In genomic region chr13:78608254-78608704, GRCh38 we compare ENCODE assay signal across 8 cellular contexts. TPM values are rescaled to one million over a fixed set of nuclear protein-coding genes. Genes with fewer than 3 reads are reported as not detected.
DNase-seq lines count a peak whose midpoint lies in the region; ATAC-seq, FAIRE-seq and TF ChIP-seq lines count a peak whose summit lies in the region.

No MANE protein-coding gene starts in this region.

- H2AFZ ChIP-seq in GM12878 (ENCODE audit: control insufficient read depth, low read depth, low read length) = no peak overlapping the region

- H3K27me3 ChIP-seq in heart left ventricle (peaks cover 60 to 91% (median 70%) of the 10 kb centered on the region in 9 donors), GM12878 (replicated peaks in 1 of 2; ENCODE audit: control insufficient read depth in 2 of 2, insufficient read depth in 2 of 2, low read length in 1 of 2) (peaks cover 17 to 44% of the 10 kb centered on the region in 2 experiments), upper lobe of right lung (peaks cover 80% of the 10 kb centered on the region), WERI-Rb-1 (ENCODE audit: insufficient read depth, low read depth, severe bottlenecking) (no peaks in the 10 kb centered on the region)

- FAIRE-seq in GM12878 (lab: Jason Lieb, UNC) = no peak

- H3K4me1 Mint-ChIP-seq in memory B cell = peaks cover 29% of the 10 kb centered on the region

- H3K9me3 ChIP-seq in heart left ventricle = no peaks in the 10 kb centered on the region
- H3K9me3 ChIP-seq in GM12878 (replicated peaks; ENCODE audit: control insufficient read depth, insufficient read depth, low read length) = no peaks in the 10 kb centered on the region; the same call in 2 of the 3 replicates
- H3K9me3 ChIP-seq in upper lobe of right lung = no peaks in the 10 kb centered on the region
- H3K9me3 ChIP-seq in WERI-Rb-1 (ENCODE audit: severe bottlenecking) = no peaks in the 10 kb centered on the region

- H3K4me3 ChIP-seq in heart left ventricle (peak overlapping the region; percentile 26 to 61 (median 53)), GM12878 (peak overlapping the region; percentile 64; the same call in 1 of the 2 replicates), upper lobe of right lung (peak overlapping the region; percentile 56), WERI-Rb-1 (ENCODE audit: low read depth, low read length) (no peak overlapping the region)

- H3K27ac ChIP-seq in heart left ventricle (no peak overlapping the region), GM12878 (ENCODE audit: control insufficient read depth, insufficient read depth) (no peak overlapping the region), upper lobe of right lung (no peak overlapping the region), WERI-Rb-1 (no peak overlapping the region)

- H3K27me3 Mint-ChIP-seq in memory B cell = peaks cover 31% of the 10 kb centered on the region

- POLR2A ChIA-PET in GM12878 (lab: Charles Lee) = no interaction called here

- 9 to 15% (median 13%) methylated on average over 10 to 16 of the region's 16 CpGs for WGBS in heart left ventricle, 4 donors
- 42% methylated on average over 16 of the region's 16 CpGs for WGBS in GM12878 (ENCODE audit: insufficient coverage, insufficient replicate concordance, low lambda C conversion rate, missing lambda C conversion rate)

- intact Hi-C loops in heart left ventricle (cut with DNase I) (loop anchor here in 7 of 10 donors (5.0 to 10.0 kb wide), 4 partner anchors 44 to 54 kb away; partner anchors contain the start of gene OBI1 (in 5 of the 7)), Right ventricle myocardium inferior (cut with DNase I) (loop anchor here (10.0 kb wide), 1 partner anchor 47 kb away; the partner anchor contains the start of gene OBI1), GM12878 (cut with micrococcal nuclease; ENCODE audit: unreplicated experiment) (no loop called here), upper lobe of right lung (cut with DNase I) (no loop called here)

- H4K20me1 ChIP-seq in GM12878 (ENCODE audit: control insufficient read depth, insufficient read depth) = peaks cover 2% of the 10 kb centered on the region; the same call in 1 of the 2 replicates

- H3K9me3 Mint-ChIP-seq in memory B cell = no peaks in the 10 kb centered on the region

- H3K79me2 ChIP-seq in GM12878 (ENCODE audit: control insufficient read depth, insufficient read depth, low read length) = no peaks in the 10 kb centered on the region

- in situ Hi-C loops in GM12878 (cut with MboI) = no loop called here

- BruUV-seq in GM12878 (replicated peaks; lab: Mats Ljungman, UMichigan) = no TSS peak

- H3K9ac ChIP-seq in GM12878 (ENCODE audit: control insufficient read depth, insufficient read depth, low read length) = no peak overlapping the region

- SMC1A ChIA-PET in GM12878 (lab: Charles Lee; ENCODE audit: uncharacterized antibody, unreplicated experiment) = no interaction called here

- no peak for TF ChIP-seq RAD21 in GM12878 (IDR thresholded peaks at IDR 0.05; ENCODE audit: insufficient read depth, low read depth, low read length)

- CTCF ChIA-PET in GM12878 (lab: Yijun Ruan, JAX) = no interaction called here

- no peak overlapping the region for H3K27ac Mint-ChIP-seq in memory B cell

- DNase-seq in heart left ventricle (no peak), Right ventricle myocardium inferior (ENCODE audit: missing footprints) (no peak), GM12878 (ENCODE audit: low read depth, low spot score) (no peak), memory B cell (ENCODE audit: low spot score in 2 of 2) (no peak), upper lobe of right lung (no peak), NCI-H1417 treated with DMSO at 0.1 percent for 48 hours (lab: John Stamatoyannopoulos, UW) (no peak), WERI-Rb-1 (no peak)

- no peak for TF ChIP-seq CTCF in heart left ventricle (IDR thresholded peaks at IDR 0.05)
- no peak for TF ChIP-seq CTCF in GM12878 (IDR thresholded peaks at IDR 0.05 in 2 of 3, conservative IDR thresholded peaks at IDR 0.05 in 1 of 3; ENCODE audit: control insufficient read depth in 2 of 3, extremely low read depth in 1 of 3, insufficient read depth in 1 of 3, low read depth in 3 of 3, low read length in 3 of 3)
- TF ChIP-seq CTCF in upper lobe of right lung (IDR thresholded peaks at IDR 0.05) = no peak
- TF ChIP-seq CTCF in WERI-Rb-1 (IDR thresholded peaks at IDR 0.05; ENCODE audit: low read depth, low read length) = no peak

- no peaks in the 10 kb centered on the region for H3K36me3 Mint-ChIP-seq in memory B cell

- TF ChIP-seq POLR2A in heart left ventricle (IDR thresholded peaks at IDR 0.05) (no peak), GM12878 (IDR thresholded peaks at IDR 0.05; ENCODE audit: low read depth, low read length) (no peak)

- H3K4me2 ChIP-seq in GM12878 (ENCODE audit: control insufficient read depth, insufficient read depth) = peak overlapping the region; percentile 92

- no peak for TF ChIP-seq EP300 in GM12878 (IDR thresholded peaks at IDR 0.05; ENCODE audit: borderline replicate concordance in 1 of 2, control insufficient read depth in 1 of 2, low read depth in 2 of 2, low read length in 2 of 2)

- RAD21 ChIA-PET in GM12878 (lab: Charles Lee; ENCODE audit: unreplicated experiment) = no interaction called here

- H3K4me1 ChIP-seq in heart left ventricle (peaks cover 4 to 45% (median 23%) of the 10 kb centered on the region in 12 donors), GM12878 (ENCODE audit: control insufficient read depth, insufficient read depth, low read length) (no peaks in the 10 kb centered on the region; the same call in 1 of the 2 replicates), upper lobe of right lung (peaks cover 33% of the 10 kb centered on the region)

- H3K4me3 Mint-ChIP-seq in memory B cell = peak overlapping the region; percentile 64

- ATAC-seq in heart left ventricle (no peak), Right ventricle myocardium inferior (no peak), GM12878 (no peak), memory B cell (ENCODE audit: low read depth) (no peak), upper lobe of right lung (no peak), GM21515 (IDR thresholded peaks at IDR 0.05; ENCODE audit: unreplicated experiment) (no peak)

- H3K36me3 ChIP-seq in heart left ventricle (no peaks in the 10 kb centered on the region), GM12878 (ENCODE audit: control insufficient read depth in 2 of 2, insufficient read depth in 2 of 2, low read length in 1 of 2) (no peaks in the 10 kb centered on the region), upper lobe of right lung (no peaks in the 10 kb centered on the region), WERI-Rb-1 (no peaks in the 10 kb centered on the region)

TF ChIP-seq in GM12878, 131 proteins besides CTCF, POLR2A, EP300 and RAD21:
- 0 out of 2 replicates have a peak, but pooled peaks have one; percentile 48 for TF ChIP-seq EZH2 (IDR thresholded peaks at IDR 0.05; ENCODE audit: borderline replicate concordance, control insufficient read depth, low read depth, low read length)
- no peak for TF ChIP-seq CBX3 (IDR thresholded peaks at IDR 0.05; ENCODE audit: borderline replicate concordance, low read depth)
- TF ChIP-seq ZNF384 (IDR thresholded peaks at IDR 0.05; ENCODE audit: borderline replicate concordance, low read depth, low read length) = no peak
- TF ChIP-seq ZZZ3 (IDR thresholded peaks at IDR 0.05; ENCODE audit: control insufficient read depth, insufficient read length, low read depth) = no peak

RNA-seq across cellular contexts. Expression of gene POU4F1, which starts 4.9 kb away (rescaled TPM):
- total RNA-seq in heart left ventricle (under 1 TPM in 1 of 9 donors, not detected in 8; 0.04 TPM), Right ventricle myocardium inferior (not detected), GM12878 (2014; rRNA removed) (not detected in 2 replicates), GM12878 (2014; rRNA removed; fragmentation: Illumina TruSeq; extraction: Trizol) (not detected in 2 replicates), GM12878 (2021) (0.05 TPM in 2 replicates), upper lobe of right lung (not detected)
- polyA plus RNA-seq in heart left ventricle (not detected), GM12878 (2011; rRNA removed) (0.14 and 0.26 TPM in 2 replicates), GM12878 (2014; fragmentation: Illumina TruSeq; extraction: Trizol) (0.01 TPM in 1 of 2 replicates, not detected in the other), GM12878 (2014; fragmentation: Nextera tagmentation; extraction: Ambion mirVana) (under 1 TPM in 1 of 2 experiments, not detected in 1; 0.02 TPM), GM12878 (2014; rRNA removed) (0.01 TPM in 1 of 2 replicates, not detected in the other), GM12878 (2016; fragmentation: Nextera tagmentation; extraction: Ambion mirVana) (not detected)
- 0.10 TPM in 2 replicates for total RNA-seq in GM12878 (2013; cell fraction: nucleolus; rRNA removed)
- 0.08 TPM for polyA plus RNA-seq in GM12878 (2011; ENCODE audit: low read depth)
- 0.08 and 0.10 TPM in 2 replicates for polyA plus RNA-seq in GM12878 (2011; cell fraction: cytosol; rRNA removed)
- polyA plus RNA-seq in GM12878 (2011; cell fraction: nucleus; rRNA removed) = 0.60 and 0.86 TPM in 2 replicates
- polyA plus RNA-seq in GM12878 (2012) = 0.10 and 0.22 TPM in 2 replicates
- 0.05 TPM in 1 of 2 replicates, not detected in the other for polyA minus RNA-seq in GM12878 (2011; rRNA and poly(A)+ RNA removed)
- not detected in 2 replicates for polyA minus RNA-seq in GM12878 (2011; cell fraction: cytosol; rRNA and poly(A)+ RNA removed)
- 0.12 and 0.29 TPM in 2 replicates for polyA minus RNA-seq in GM12878 (2011; cell fraction: nucleus; rRNA and poly(A)+ RNA removed)

RNA-seq across cellular contexts. Expression of gene OBI1, which starts 50.7 kb away (rescaled TPM):
- 10 to 100 TPM in 4 of 9 donors, 1 to 10 TPM in 5; 7.7 to 12.3 (median 10.0) TPM for total RNA-seq in heart left ventricle
- 1 to 10 TPM; 2.4 to 7.7 TPM for polyA plus RNA-seq in heart left ventricle
- 9.7 TPM for total RNA-seq in Right ventricle myocardium inferior
- 20.5 and 21.3 TPM in 2 replicates for total RNA-seq in GM12878 (2013; cell fraction: nucleolus; rRNA removed)
- total RNA-seq in GM12878 (2014; rRNA removed) = 20.5 and 24.3 TPM in 2 replicates
- 33.3 and 34.2 TPM in 2 replicates for total RNA-seq in GM12878 (2014; rRNA removed; fragmentation: Illumina TruSeq; extraction: Trizol)
- total RNA-seq in GM12878 (2021) = 19.1 and 20.0 TPM in 2 replicates
- polyA plus RNA-seq in GM12878 (2011; ENCODE audit: low read depth) = 6.2 TPM
- polyA plus RNA-seq in GM12878 (2011; rRNA removed) = 23.5 and 35.9 TPM in 2 replicates
- 6.8 and 7.1 TPM in 2 replicates for polyA plus RNA-seq in GM12878 (2011; cell fraction: cytosol; rRNA removed)
- 10.2 and 11.6 TPM in 2 replicates for polyA plus RNA-seq in GM12878 (2011; cell fraction: nucleus; rRNA removed)
- 8.6 and 11.8 TPM in 2 replicates for polyA plus RNA-seq in GM12878 (2012)
- polyA plus RNA-seq in GM12878 (2014; fragmentation: Illumina TruSeq; extraction: Trizol) = 33.2 and 37.3 TPM in 2 replicates
- 10 to 100 TPM; 15.5 to 18.1 TPM for polyA plus RNA-seq in GM12878 (2014; fragmentation: Nextera tagmentation; extraction: Ambion mirVana)
- polyA plus RNA-seq in GM12878 (2014; rRNA removed) = 11.8 and 16.6 TPM in 2 replicates
- polyA plus RNA-seq in GM12878 (2016; fragmentation: Nextera tagmentation; extraction: Ambion mirVana) = 10 to 100 TPM; 29.1 to 29.2 TPM
- 13.1 and 22.0 TPM in 2 replicates for polyA minus RNA-seq in GM12878 (2011; rRNA and poly(A)+ RNA removed)
- polyA minus RNA-seq in GM12878 (2011; cell fraction: cytosol; rRNA and poly(A)+ RNA removed) = 6.7 and 8.5 TPM in 2 replicates
- 10.2 and 15.7 TPM in 2 replicates for polyA minus RNA-seq in GM12878 (2011; cell fraction: nucleus; rRNA and poly(A)+ RNA removed)
- total RNA-seq in upper lobe of right lung = 9.3 TPM

Comparison
In these comparisons a context has a peak if more than half of its experiments do, and no peak if none do; other contexts are left out.
1. intact Hi-C loops: an anchor here in heart left ventricle (5.0 to 10.0 kb wide) and Right ventricle myocardium inferior (10.0 kb wide); none called in GM12878 and upper lobe of right lung.